10 cellular contexts compared by ENCODE assay signal in the genomic region with DNA sequence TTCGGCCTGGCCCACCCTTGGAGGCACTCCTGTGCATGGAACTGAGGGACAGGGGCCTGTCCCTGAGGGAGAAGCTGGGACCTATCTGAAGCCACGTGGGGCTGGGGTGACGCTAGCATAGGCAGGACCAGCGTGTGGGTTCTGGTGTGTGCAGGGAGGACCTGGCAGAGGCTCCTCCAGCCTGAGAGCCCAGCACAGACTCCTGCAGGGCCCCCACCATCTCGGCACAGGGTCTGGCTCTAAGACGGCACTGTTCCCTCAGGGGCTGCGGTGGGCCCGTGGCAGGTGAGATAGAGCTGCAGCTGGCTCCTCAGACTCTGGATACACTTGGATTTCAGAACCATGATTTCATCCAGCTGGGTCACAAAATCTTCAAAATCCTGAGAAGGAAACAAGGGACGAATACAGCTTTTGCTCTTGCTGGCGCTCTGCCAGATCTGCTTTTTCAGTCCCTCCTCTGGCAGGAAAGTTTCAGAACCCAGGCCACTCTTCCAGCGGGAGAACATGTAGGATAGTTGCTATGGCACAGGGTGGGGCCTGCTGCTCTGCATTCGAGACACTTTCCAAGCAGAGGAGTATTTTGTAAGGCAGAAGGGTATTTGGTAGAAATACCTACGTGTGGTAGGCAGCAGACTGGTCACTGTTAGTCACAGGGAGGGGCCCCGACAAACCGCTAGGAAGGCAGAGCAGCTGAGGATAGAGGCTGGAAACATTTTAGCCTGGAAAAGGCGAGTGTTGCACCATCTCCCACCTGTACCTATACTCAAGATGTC.
DNase-seq lines count a peak whose midpoint lies in the region; ATAC-seq and TF ChIP-seq lines count a peak whose summit lies in the region.
"Had no signal": no experiment of that assay in that cellular context is flagged by ENCODE, and none has a peak within 500 bp of the region (broad histone marks: within the 10 kb centered on the region; RNA-seq: fewer than 3 reads in every experiment).

No MANE protein-coding gene starts in this region.

- ATAC-seq in CD4-positive, alpha-beta T cell (ENCODE audit: poor library complexity): no peak
- ATAC-seq in GM19023 (IDR thresholded peaks at IDR 0.05; ENCODE audit: unreplicated experiment): no peak

- H3K27ac Mint-ChIP-seq in CD4-positive, alpha-beta T cell: peak overlapping the region; percentile 71

- CTCF ChIA-PET in CD4-positive, alpha-beta T cell (lab: Charles Lee): no interaction called here

- H3K27me3 ChIP-seq in CD4-positive, alpha-beta T cell (ENCODE audit: control insufficient read depth, insufficient read depth, low read length): no peaks in the 10 kb centered on the region
- H3K27me3 ChIP-seq in prostate gland (replicated peaks; ENCODE audit: insufficient read depth): no peaks in the 10 kb centered on the region

- WGBS in prostate gland: 52% methylated on average over 16 of the region's 16 CpGs

- POLR2A ChIA-PET in CD4-positive, alpha-beta T cell (lab: Charles Lee): no interaction called here

- no peak for TF ChIP-seq POLR2A in prostate gland (IDR thresholded peaks at IDR 0.05)

- H3K36me3 ChIP-seq in prostate gland: no peaks in the 10 kb centered on the region

- H3K4me1 Mint-ChIP-seq in CD4-positive, alpha-beta T cell (ENCODE audit: low read depth): peaks cover 25% of the 10 kb centered on the region

- H3K9me3 Mint-ChIP-seq in CD4-positive, alpha-beta T cell: no peaks in the 10 kb centered on the region

- H3K27ac ChIP-seq in CD4-positive, alpha-beta T cell (ENCODE audit: low read depth, low read length): no peak overlapping the region
- peak overlapping the region; percentile 30 to 37 for H3K27ac ChIP-seq in prostate gland

- intact Hi-C loops in CD4-positive, alpha-beta T cell (cut with DNase I, micrococcal nuclease): loop anchor here in 1 of 2 experiments (5.0 kb wide), 1 partner anchor 123 kb away; a partner anchor contains a TSS
- intact Hi-C loops in prostate gland (cut with DNase I): loop anchor here (5.0 kb wide), 2 partner anchors 123 to 127 kb away; a partner anchor contains a TSS

- no peak overlapping the region for H3K4me3 Mint-ChIP-seq in CD4-positive, alpha-beta T cell

- TF ChIP-seq CTCF in CD4-positive, alpha-beta T cell (IDR thresholded peaks at IDR 0.05): no peak
- no peak for TF ChIP-seq CTCF in fibroblast of mammary gland (conservative IDR thresholded peaks at IDR 0.05; ENCODE audit: control insufficient read depth, insufficient read depth, low read depth, low read length)
- TF ChIP-seq CTCF in prostate gland (IDR thresholded peaks at IDR 0.05): no peak

- no peaks in the 10 kb centered on the region for H3K4me1 ChIP-seq in prostate gland (replicated peaks)

- no peaks in the 10 kb centered on the region for H3K27me3 Mint-ChIP-seq in CD4-positive, alpha-beta T cell

- no peak overlapping the region for H3K4me3 ChIP-seq in fibroblast of mammary gland (ENCODE audit: control insufficient read depth, low read depth, low read length)
- H3K4me3 ChIP-seq in prostate gland: no peak overlapping the region
- H3K4me3 ChIP-seq: GM12878 had no signal

- H3K36me3 Mint-ChIP-seq in CD4-positive, alpha-beta T cell (ENCODE audit: low read depth): peaks cover 36% of the 10 kb centered on the region

- H3K9me3 ChIP-seq in CD4-positive, alpha-beta T cell (ENCODE audit: control insufficient read depth, low read length): no peaks in the 10 kb centered on the region
- no peaks in the 10 kb centered on the region for H3K9me3 ChIP-seq in prostate gland

- DNase-seq in CD4-positive, alpha-beta T cell: no peak
- DNase-seq in RKO (ENCODE audit: low spot score) (peak; percentile 80), fibroblast of mammary gland (ENCODE audit: low read depth) (peak; percentile 87), prostate gland (ENCODE audit: low spot score) (no peak), medulla oblongata (ENCODE audit: extremely low spot score) (no peak), NCI-H2029 (lab: John Stamatoyannopoulos, UW) (no peak)
- no peak for DNase-seq in stimulated activated CD4-positive, alpha-beta T cell treated with anti-CD3 and anti-CD28 coated beads, Interleukin-4, amount 100 ng/mL, for 24 hours
- DNase-seq: stimulated activated CD4-positive, alpha-beta T cell treated with anti-CD3 and anti-CD28 coated beads, Interleukin-2, amount 100 ng/mL, for 24 hours had no signal

Comparison
In these comparisons a context has a peak if more than half of its experiments do, and no peak if none do; other contexts are left out.
1. DNase-seq: peak in RKO (single experiment) and fibroblast of mammary gland (single experiment); none in CD4-positive, alpha-beta T cell (0 of 10), prostate gland (single experiment), stimulated activated CD4-positive, alpha-beta T cell treated with anti-CD3 and anti-CD28 coated beads, Interleukin-4, amount 100 ng/mL, for 24 hours (single experiment), medulla oblongata (single experiment) and NCI-H2029 (single experiment).